12 cellular contexts compared by ENCODE assay signal in genomic region chr13:43363156-43363918, GRCh38.
A peak's percentile ranks its signal among the peaks of the same experiment; 100 is the strongest.
DNase-seq lines count a peak whose midpoint lies in the region; ATAC-seq and TF ChIP-seq lines count a peak whose summit lies in the region.
"Had no signal": no experiment of that assay in that cellular context is flagged by ENCODE, and none has a peak within 500 bp of the region (broad histone marks: within the 10 kb centered on the region; RNA-seq: fewer than 3 reads in every experiment).

No MANE protein-coding gene starts in this region.

- H3K36me3 ChIP-seq in BE2C = no peaks in the 10 kb centered on the region
- peaks cover 0 to 4% (median 0%) of the 10 kb centered on the region in 4 donors for H3K36me3 ChIP-seq in sigmoid colon
- no peaks in the 10 kb centered on the region for H3K36me3 ChIP-seq in adrenal gland (replicated peaks in 1 of 2)

- TF ChIP-seq CTCF in BE2C (IDR thresholded peaks at IDR 0.05; ENCODE audit: low read depth, low read length) (no peak), sigmoid colon (IDR thresholded peaks at IDR 0.05) (no peak), adrenal gland (IDR thresholded peaks at IDR 0.05) (no peak)

- H3K9me3 ChIP-seq in BE2C (no peaks in the 10 kb centered on the region), sigmoid colon (no peaks in the 10 kb centered on the region), adrenal gland (replicated peaks in 1 of 3) (no peaks in the 10 kb centered on the region)

- no peak for ATAC-seq in GM19395 (IDR thresholded peaks at IDR 0.05; ENCODE audit: unreplicated experiment)
- no peak for ATAC-seq in GM21526 (IDR thresholded peaks at IDR 0.05; ENCODE audit: low FRiP score, unreplicated experiment)
- ATAC-seq: effector memory CD8-positive, alpha-beta T cell had no signal

- H3K4me1 ChIP-seq in BE2C (peaks cover 40% of the 10 kb centered on the region), sigmoid colon (peaks cover 0 to 57% (median 49%) of the 10 kb centered on the region in 4 donors), adrenal gland (replicated peaks in 1 of 2) (peaks cover 0 to 12% of the 10 kb centered on the region in 2 donors)

- H3K27ac ChIP-seq in sigmoid colon (peak overlapping the region; percentile 34 to 83 (median 75)), adrenal gland (no peak overlapping the region)

- intact Hi-C loops in sigmoid colon (cut with DNase I) = no loop called here
- intact Hi-C loops in adrenal gland (cut with DNase I) = no loop called here

- TF ChIP-seq POLR2A in sigmoid colon (IDR thresholded peaks at IDR 0.05) (no peak), adrenal gland (IDR thresholded peaks at IDR 0.05) (no peak)

- TF ChIP-seq EP300 in sigmoid colon (IDR thresholded peaks at IDR 0.05) = no peak

- DNase-seq in BE2C = peak; percentile 32
- peak; percentile 62 for DNase-seq in NCI-H446 treated with DMSO at 0.1 percent for 48 hours (lab: John Stamatoyannopoulos, UW)
- peak; percentile 93 for DNase-seq in fibroblast of peridontal ligament (ENCODE audit: extremely low read depth)
- DNase-seq in sigmoid colon = no peak
- DNase-seq in kidney tubule cell (ENCODE audit: low spot score) = no peak
- no peak for DNase-seq in adrenal gland
- DNase-seq: effector memory CD8-positive, alpha-beta T cell; GF-D8; Kasumi-1; NCI-H2171 had no signal

- H3K4me3 ChIP-seq in BE2C (ENCODE audit: low read depth, low read length) (peak overlapping the region; percentile 39), sigmoid colon (peak overlapping the region in 2 of 4 donors; percentile 20 to 27), adrenal gland (no peak overlapping the region)

- WGBS in sigmoid colon, 2 donors = 78 to 89% methylated on average over 5 of the region's 5 CpGs
- WGBS in adrenal gland, 4 donors = 50 to 68% (median 61%) methylated on average over 5 of the region's 5 CpGs

- no peaks in the 10 kb centered on the region for H3K27me3 ChIP-seq in BE2C
- H3K27me3 ChIP-seq in sigmoid colon = no peaks in the 10 kb centered on the region
- H3K27me3 ChIP-seq in adrenal gland = no peaks in the 10 kb centered on the region

Comparison
In these comparisons a context has a peak if more than half of its experiments do, and no peak if none do; other contexts are left out.
1. DNase-seq: peak in BE2C (single experiment), NCI-H446 treated with DMSO at 0.1 percent for 48 hours (single experiment) and fibroblast of peridontal ligament (single experiment); none in sigmoid colon (single experiment), kidney tubule cell (single experiment) and adrenal gland (0 of 7).
2. H3K27ac ChIP-seq: peak in sigmoid colon (4 of 4); none in adrenal gland (0 of 5).